ENCODE assay signal across 20 cellular contexts in genomic region chr9:116501871-116502270, GRCh38.
DNase-seq lines count a peak whose midpoint lies in the region; ATAC-seq, FAIRE-seq and TF ChIP-seq lines count a peak whose summit lies in the region.
"Had no signal": no experiment of that assay in that cellular context is flagged by ENCODE, and none has a peak within 500 bp of the region (broad histone marks: within the 10 kb centered on the region; RNA-seq: fewer than 3 reads in every experiment).

No MANE protein-coding gene starts in this region.

- H3K4me3 ChIP-seq in A549 (no peak overlapping the region), HCT116 (replicated peaks in 1 of 2; ENCODE audit: low read depth in 1 of 2, low read length in 2 of 2) (no peak overlapping the region)
- H3K4me3 ChIP-seq: SK-N-MC had no signal

- H2AFZ ChIP-seq in HCT116 (ENCODE audit: low read depth, low read length, poor library complexity, severe bottlenecking) = no peak overlapping the region

- 33% methylated on average over 1 of the region's 1 CpG for WGBS in A549 (ENCODE audit: missing lambda C conversion rate)

- TF ChIP-seq EP300 in A549 (IDR thresholded peaks at IDR 0.05) = no peak

- TF ChIP-seq CTCF in A549 (IDR thresholded peaks at IDR 0.05) = no peak
- TF ChIP-seq CTCF in HCT116 (IDR thresholded peaks at IDR 0.05 in 2 of 3, conservative IDR thresholded peaks at IDR 0.05 in 1 of 3; ENCODE audit: borderline replicate concordance in 1 of 3, insufficient read depth in 1 of 3, low read depth in 2 of 3, low read length in 2 of 3) = no peak
- no peak for TF ChIP-seq CTCF in foreskin keratinocyte (conservative IDR thresholded peaks at IDR 0.05)

- CTCF ChIA-PET in A549 (lab: Yijun Ruan, JAX) (no interaction called here), HCT116 (lab: Charles Lee) (no interaction called here)

- no TSS peak for BruUV-seq in HCT116 (replicated peaks; lab: Mats Ljungman, UMichigan)

- no peak overlapping the region for H3K9ac ChIP-seq in HCT116 (ENCODE audit: low read length)

- no peaks in the 10 kb centered on the region for H3K79me2 ChIP-seq in HCT116 (ENCODE audit: insufficient read depth, low read length)

- peak overlapping the region; percentile 47 for H3K4me2 ChIP-seq in A549
- H3K4me2 ChIP-seq in HCT116 (ENCODE audit: low read length) = peak overlapping the region; percentile 51

- TF ChIP-seq RAD21 in A549 (conservative IDR thresholded peaks at IDR 0.05 in 1 of 2, IDR thresholded peaks at IDR 0.05 in 1 of 2) = no peak
- TF ChIP-seq RAD21 in HCT116 (IDR thresholded peaks at IDR 0.05; ENCODE audit: low read depth) = no peak

- no peaks in the 10 kb centered on the region for H3K27me3 ChIP-seq in HCT116 (ENCODE audit: insufficient read depth, low read length)
- H3K27me3 ChIP-seq in foreskin keratinocyte = no peaks in the 10 kb centered on the region

- H4K20me1 ChIP-seq in HCT116 (ENCODE audit: insufficient read depth) = no peaks in the 10 kb centered on the region

- RAD21 ChIA-PET in HCT116 (lab: Charles Lee; ENCODE audit: low non-redundant PET in 1 of 2, low total read pairs in 2 of 2, uncharacterized antibody in 2 of 2, unreplicated experiment in 2 of 2) = no interaction called here

- POLR2A ChIA-PET in A549 (lab: Yijun Ruan, JAX) (no interaction called here), HCT116 (lab: Charles Lee) (no interaction called here)

- intact Hi-C loops in HCT116 (cut with micrococcal nuclease) = loop anchor here (5.0 kb wide), 1 partner anchor 45 kb away; no protein-coding TSS in a partner anchor

- ATAC-seq in A549 (peak; percentile 60 to 76), HCT116 (no peak), foreskin keratinocyte (peak; percentile 79), SK-N-SH treated with all-trans-retinoic acid at 6 μM for 48 hours (no peak), HG02884 (IDR thresholded peaks at IDR 0.05; ENCODE audit: unreplicated experiment) (no peak), GM21526 (IDR thresholded peaks at IDR 0.05; ENCODE audit: low FRiP score, unreplicated experiment) (no peak)
- ATAC-seq: stimulated activated naive CD8-positive, alpha-beta T cell treated with anti-CD3 and anti-CD28 coated beads, Interleukin-15, amount 100 ng/mL, for 72 hours had no signal

- H3K4me1 ChIP-seq in A549 (peaks cover 68% of the 10 kb centered on the region), HCT116 (ENCODE audit: control insufficient read depth in 1 of 2, insufficient read depth in 2 of 2, low read length in 2 of 2) (peaks cover 4 to 39% of the 10 kb centered on the region in 2 experiments; a peak in 3 of 4 replicates), foreskin keratinocyte (peaks cover 5% of the 10 kb centered on the region)

- no peaks in the 10 kb centered on the region for H3K36me3 ChIP-seq in HCT116 (ENCODE audit: control insufficient read depth in 1 of 2, insufficient read depth in 2 of 2, low read length in 2 of 2)

- H3K9me2 ChIP-seq in HCT116 (ENCODE audit: insufficient read depth) = no peaks in the 10 kb centered on the region

- FAIRE-seq in A549 (lab: Jason Lieb, UNC) = no peak
- FAIRE-seq: G401.6, GM12892 had no signal

- H3K27ac ChIP-seq in A549 (peak overlapping the region; percentile 74 to 90), HCT116 (ENCODE audit: low read depth, low read length) (no peak overlapping the region), foreskin keratinocyte (no peak overlapping the region)
- H3K27ac ChIP-seq: SK-N-MC had no signal

- TF ChIP-seq POLR2A in A549 (IDR thresholded peaks at IDR 0.05; ENCODE audit: low read length) (no peak), HCT116 (IDR thresholded peaks at IDR 0.05; ENCODE audit: borderline replicate concordance, extremely low read depth, insufficient read depth, insufficient read length) (no peak)

- H3K9me3 ChIP-seq in A549 (no peaks in the 10 kb centered on the region), HCT116 (ENCODE audit: control insufficient read depth in 1 of 2, insufficient read depth in 1 of 2, low read depth in 1 of 2, low read length in 2 of 2) (no peaks in the 10 kb centered on the region)

- DNase-seq in A549 (ENCODE audit: low read depth in 1 of 2, low spot score in 1 of 2) (peak; percentile 48 to 66), HCT116 (ENCODE audit: low read depth, low spot score) (peak; percentile 23), amniotic epithelial cell (ENCODE audit: low read depth) (peak; percentile 60), foreskin keratinocyte (peak; percentile 65 to 88), HUDEP-2 (lab: John Stamatoyannopoulos, UW; ENCODE audit: unreplicated experiment in 76 of 76) (no peak)
- DNase-seq: activated CD4-positive, alpha-beta T cell treated with anti-CD3 and anti-CD28 coated beads, Interleukin-2, amount 10 ng/mL, durations not matched to agents 24 days and 14 days; activated T-cell treated with anti-CD3 and anti-CD28 coated beads, Interleukin-2, amount 50 U/mL, for 1 hour; CD8-positive, alpha-beta memory T cell; central memory CD4-positive, alpha-beta T cell; GOT3; NCI-H2029; NCI-H510A treated with DMSO at 0.1 percent for 48 hours; OCI-M1; stimulated activated naive CD8-positive, alpha-beta T cell treated with anti-CD3 and anti-CD28 coated beads, Interleukin-15, amount 100 ng/mL, for 72 hours had no signal

TF ChIP-seq in A549, 52 proteins besides CTCF, POLR2A, EP300 and RAD21 (continues in another document):
- no peak for TF ChIP-seq POLR2AphosphoS2 (conservative IDR thresholded peaks at IDR 0.05; ENCODE audit: low read length)

TF ChIP-seq in HCT116, 20 proteins besides CTCF, POLR2A, EP300 and RAD21:
- TF ChIP-seq FOSL1 (IDR thresholded peaks at IDR 0.05; ENCODE audit: low read depth) = peak; percentile 50
- peak; percentile 42; the same call in 1 of the 2 replicates for TF ChIP-seq SP1 (IDR thresholded peaks at IDR 0.05; ENCODE audit: low read depth)
- no peak for TF ChIP-seq ZFX (IDR thresholded peaks at IDR 0.05)
- TF ChIP-seq POLR2AphosphoS5 (IDR thresholded peaks at IDR 0.05; ENCODE audit: low read depth, low read length) = no peak
- peak; percentile 44; the same call in 1 of the 2 replicates for TF ChIP-seq JUND (IDR thresholded peaks at IDR 0.05)
- TF ChIP-seq REST (IDR thresholded peaks at IDR 0.05; ENCODE audit: low read depth) = no peak
TF ChIP-seq in HCT116: peak in this region for 3.

TF ChIP-seq in SK-N-SH treated with all-trans-retinoic acid at 6 μM for 48 hours, 23 proteins besides CTCF, POLR2A, EP300 and RAD21:
- TF ChIP-seq ZNF565 (CRISPR knock-in tag; conservative IDR thresholded peaks at IDR 0.05; ENCODE audit: low read depth) (no peak), ZC3H10 (CRISPR knock-in tag; IDR thresholded peaks at IDR 0.05) (no peak), ZNF70 (CRISPR knock-in tag; IDR thresholded peaks at IDR 0.05) (no peak), GLIS3 (CRISPR knock-in tag; IDR thresholded peaks at IDR 0.05) (no peak), RARB (CRISPR knock-in tag; IDR thresholded peaks at IDR 0.05) (no peak), ZFP3 (CRISPR knock-in tag; IDR thresholded peaks at IDR 0.05) (no peak), ISL1 (CRISPR knock-in tag; IDR thresholded peaks at IDR 0.05) (no peak), CREB5 (CRISPR knock-in tag; IDR thresholded peaks at IDR 0.05; ENCODE audit: low read depth) (no peak), ARNTL (CRISPR knock-in tag; IDR thresholded peaks at IDR 0.05; ENCODE audit: borderline replicate concordance, low read depth) (no peak)
- TF ChIP-seq, protein P1, sequence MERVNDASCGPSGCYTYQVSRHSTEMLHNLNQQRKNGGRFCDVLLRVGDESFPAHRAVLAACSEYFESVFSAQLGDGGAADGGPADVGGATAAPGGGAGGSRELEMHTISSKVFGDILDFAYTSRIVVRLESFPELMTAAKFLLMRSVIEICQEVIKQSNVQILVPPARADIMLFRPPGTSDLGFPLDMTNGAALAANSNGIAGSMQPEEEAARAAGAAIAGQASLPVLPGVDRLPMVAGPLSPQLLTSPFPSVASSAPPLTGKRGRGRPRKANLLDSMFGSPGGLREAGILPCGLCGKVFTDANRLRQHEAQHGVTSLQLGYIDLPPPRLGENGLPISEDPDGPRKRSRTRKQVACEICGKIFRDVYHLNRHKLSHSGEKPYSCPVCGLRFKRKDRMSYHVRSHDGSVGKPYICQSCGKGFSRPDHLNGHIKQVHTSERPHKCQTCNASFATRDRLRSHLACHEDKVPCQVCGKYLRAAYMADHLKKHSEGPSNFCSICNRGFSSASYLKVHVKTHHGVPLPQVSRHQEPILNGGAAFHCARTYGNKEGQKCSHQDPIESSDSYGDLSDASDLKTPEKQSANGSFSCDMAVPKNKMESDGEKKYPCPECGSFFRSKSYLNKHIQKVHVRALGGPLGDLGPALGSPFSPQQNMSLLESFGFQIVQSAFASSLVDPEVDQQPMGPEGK (CRISPR knock-in tag; IDR thresholded peaks at IDR 0.05; ENCODE audit: borderline replicate concordance) = no peak
TF ChIP-seq in SK-N-SH treated with all-trans-retinoic acid at 6 μM for 48 hours: peak in this region for 0.

Comparison
In these comparisons a context has a peak if more than half of its experiments do, and no peak if none do; other contexts are left out.
1. ATAC-seq: peak in A549 (2 of 2) and foreskin keratinocyte (single experiment); none in HCT116 (single experiment), SK-N-SH treated with all-trans-retinoic acid at 6 μM for 48 hours (single experiment), HG02884 (single experiment) and GM21526 (single experiment).
2. DNase-seq: peak in A549 (2 of 2), HCT116 (single experiment), amniotic epithelial cell (single experiment) and foreskin keratinocyte (2 of 2); none in HUDEP-2 (0 of 76).
3. H3K27ac ChIP-seq: peak in A549 (2 of 2); none in HCT116 (single experiment) and foreskin keratinocyte (single experiment).